ENCODE assay signal across 17 cellular contexts in the genomic region with DNA sequence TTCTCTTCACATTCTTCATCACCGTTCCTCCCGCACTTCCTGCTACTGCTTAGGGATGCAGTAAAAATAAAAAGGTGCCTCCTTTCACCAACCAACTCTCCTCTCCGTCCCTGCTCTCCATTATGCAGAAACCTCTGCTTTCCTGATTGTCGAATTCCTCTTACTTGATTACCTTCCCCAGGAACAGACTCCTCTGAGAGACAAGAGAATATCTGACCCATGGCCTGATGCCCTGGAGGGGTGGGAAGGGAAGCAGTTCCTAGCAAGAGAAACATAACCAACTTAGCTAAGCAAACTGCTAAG.
DNase-seq lines count a peak whose midpoint lies in the region; ATAC-seq, FAIRE-seq and TF ChIP-seq lines count a peak whose summit lies in the region.
"Had no signal": no experiment of that assay in that cellular context is flagged by ENCODE, and none has a peak within 500 bp of the region (broad histone marks: within the 10 kb centered on the region; RNA-seq: fewer than 3 reads in every experiment).

No MANE protein-coding gene starts in this region.

- H2BK15ac ChIP-seq in H1 (ENCODE audit: low read length): no peak overlapping the region

- H3K36me3 Mint-ChIP-seq in MCF 10A (ENCODE audit: insufficient read depth, unreplicated experiment) (no peaks in the 10 kb centered on the region), neural crest cell (ENCODE audit: low read depth) (no peaks in the 10 kb centered on the region)

- no peak overlapping the region for H2AFZ ChIP-seq in H1 (ENCODE audit: low read length)

- TF ChIP-seq POLR2A in breast epithelium (IDR thresholded peaks at IDR 0.05): no peak
- no peak for TF ChIP-seq POLR2A in H1 (IDR thresholded peaks at IDR 0.05; ENCODE audit: control extremely low read depth in 1 of 2, low read depth in 2 of 2, low read length in 2 of 2)
- no peak for TF ChIP-seq POLR2A in gastroesophageal sphincter (IDR thresholded peaks at IDR 0.05)

- H3K36me3 ChIP-seq in breast epithelium (no peaks in the 10 kb centered on the region), H1 (ENCODE audit: control insufficient read depth in 2 of 4, insufficient read depth in 4 of 4, low read length in 3 of 4) (no peaks in the 10 kb centered on the region), gastroesophageal sphincter (no peaks in the 10 kb centered on the region), mucosa of descending colon (ENCODE audit: low read depth) (no peaks in the 10 kb centered on the region)
- H3K36me3 ChIP-seq: HAP-1 had no signal

- intact Hi-C loops in breast epithelium (cut with DNase I; ENCODE audit: low total_unique reads): no loop called here
- intact Hi-C loops in MCF 10A (cut with micrococcal nuclease): no loop called here
- intact Hi-C loops in mucosa of descending colon (cut with DNase I, micrococcal nuclease): no loop called here

- H4K8ac ChIP-seq in H1 (ENCODE audit: extremely low read depth, insufficient read depth, low read length): no peak overlapping the region

- TF ChIP-seq RAD21 in H1 (IDR thresholded peaks at IDR 0.05 in 1 of 2, conservative IDR thresholded peaks at IDR 0.05 in 1 of 2; ENCODE audit: low read depth in 2 of 2, low read length in 2 of 2): no peak

- WGBS in H1 (ENCODE audit: extremely low coverage in 1 of 2, insufficient coverage in 1 of 2, insufficient read length in 1 of 2, insufficient replicate concordance in 2 of 2, low coverage in 1 of 2, low lambda C conversion rate in 2 of 2, missing lambda C conversion rate in 1 of 2), 2 experiments: 62% methylated on average over 4 of the region's 4 CpGs; no CpG with 5 or more reads in 1 of the 2 experiments
- WGBS in gastroesophageal sphincter (ENCODE audit: low coverage in 1 of 2), 2 donors: 60 to 85% methylated on average over 4 of the region's 4 CpGs

- no peak overlapping the region for H3K14ac ChIP-seq in H1 (ENCODE audit: insufficient read length)

- no peaks in the 10 kb centered on the region for H3K9me3 Mint-ChIP-seq in MCF 10A (ENCODE audit: unreplicated experiment)
- H3K9me3 Mint-ChIP-seq in neural crest cell: peaks cover 9% of the 10 kb centered on the region
- no peaks in the 10 kb centered on the region for H3K9me3 Mint-ChIP-seq in stimulated activated naive CD8-positive, alpha-beta T cell treated with anti-CD3 and anti-CD28 coated beads, Interleukin-15, amount 100 ng/mL, for 72 hours

- peak overlapping the region; percentile 96 for H2BK12ac ChIP-seq in H1 (ENCODE audit: low read depth, low read length)

- no peaks in the 10 kb centered on the region for H4K20me1 ChIP-seq in H1 (replicated peaks in 1 of 2; ENCODE audit: control insufficient read depth in 1 of 2, insufficient read depth in 2 of 2, low read length in 2 of 2)

- DNase-seq in breast epithelium (ENCODE audit: low spot score in 2 of 2) (peak in 1 of 2 donors; percentile 15), MCF 10A (ENCODE audit: unreplicated experiment) (no peak), H1 (ENCODE audit: low read depth in 1 of 2, low spot score in 2 of 2) (peak in 1 of 2 experiments; percentile 44), neural crest cell (ENCODE audit: low read depth, low spot score) (no peak), mucosa of descending colon (no peak)
- DNase-seq in stimulated activated naive CD8-positive, alpha-beta T cell treated with anti-CD3 and anti-CD28 coated beads, Interleukin-15, amount 100 ng/mL, for 72 hours: no peak
- DNase-seq: DMS153; NCI-H146; NCI-H2081 treated with DMSO at 0.1 percent for 48 hours; NCI-H226; NCI-H69; NK-92 treated with Interleukin-12 subunit alpha and Interleukin-12 subunit beta, amount 100 ng/mL, for 24 hours; OCI-M1 had no signal

- no TSS peak for BruUV-seq in MCF 10A (replicated peaks; lab: Mats Ljungman, UMichigan)

- H3K18ac ChIP-seq in H1 (ENCODE audit: extremely low read depth, low read length): peak overlapping the region; percentile 60

- H3K4me3 Mint-ChIP-seq in MCF 10A (ENCODE audit: unreplicated experiment) (no peak overlapping the region), neural crest cell (no peak overlapping the region)
- no peak overlapping the region for H3K4me3 Mint-ChIP-seq in stimulated activated naive CD8-positive, alpha-beta T cell treated with anti-CD3 and anti-CD28 coated beads, Interleukin-15, amount 100 ng/mL, for 72 hours
- H3K4me3 Mint-ChIP-seq: IgD-negative memory B cell had no signal

- H2BK120ac ChIP-seq in H1 (replicated peaks; ENCODE audit: low read depth, low read length): peak overlapping the region; percentile 73

- no peaks in the 10 kb centered on the region for H3K79me2 ChIP-seq in H1 (ENCODE audit: control insufficient read depth in 1 of 2, insufficient read depth in 2 of 2, low read length in 2 of 2)

- POLR2A ChIA-PET in MCF 10A (lab: Yijun Ruan, JAX) (interaction anchor here (0.7 kb wide), 1 partner anchor 9 kb away, joined by 3 read pairs; no protein-coding TSS in a partner anchor), H1 (lab: Charles Lee; ENCODE audit: partially characterized antibody) (interaction anchor here (1.1 to 2.4 kb wide), 3 partner anchors 20 to 23 kb away, joined by 3 to 10 read pairs (median 7); no protein-coding TSS in a partner anchor)

- no peak overlapping the region for H3K56ac ChIP-seq in H1 (replicated peaks; ENCODE audit: insufficient read length, low read depth, low read length)

- H3K4me1 Mint-ChIP-seq in MCF 10A (ENCODE audit: insufficient read depth, unreplicated experiment) (peaks cover 12% of the 10 kb centered on the region), neural crest cell (peaks cover 36% of the 10 kb centered on the region)
- H3K4me1 Mint-ChIP-seq in stimulated activated naive CD8-positive, alpha-beta T cell treated with anti-CD3 and anti-CD28 coated beads, Interleukin-15, amount 100 ng/mL, for 72 hours: no peaks in the 10 kb centered on the region

- H3K9me3 ChIP-seq in breast epithelium: no peaks in the 10 kb centered on the region
- peaks cover 3 to 4% of the 10 kb centered on the region in 2 experiments; a peak in 1 of 4 replicates for H3K9me3 ChIP-seq in H1 (ENCODE audit: insufficient read depth in 2 of 2, low read depth in 1 of 2, low read length in 1 of 2)
- H3K9me3 ChIP-seq in gastroesophageal sphincter: peaks cover 0 to 8% (median 0%) of the 10 kb centered on the region in 3 donors
- H3K9me3 ChIP-seq in mucosa of descending colon: no peaks in the 10 kb centered on the region
- H3K9me3 ChIP-seq: HAP-1 had no signal

- peak overlapping the region; percentile 73 to 81 for H3K27ac ChIP-seq in breast epithelium
- no peak overlapping the region for H3K27ac ChIP-seq in H1 (ENCODE audit: low read depth, low read length)
- no peak overlapping the region for H3K27ac ChIP-seq in gastroesophageal sphincter

- H3K4ac ChIP-seq in H1 (replicated peaks; ENCODE audit: insufficient read length, low read depth, low read length): no peak overlapping the region

- H2AK5ac ChIP-seq in H1 (ENCODE audit: low read depth, low read length): no peak overlapping the region; the same call in 1 of the 2 replicates

- H3K4me3 ChIP-seq in breast epithelium (no peak overlapping the region), H1 (ENCODE audit: extremely low read depth in 1 of 4, insufficient read depth in 2 of 4, low read depth in 3 of 4, low read length in 4 of 4) (no peak overlapping the region), gastroesophageal sphincter (no peak overlapping the region), mucosa of descending colon (no peak overlapping the region)
- H3K4me3 ChIP-seq: HAP-1 had no signal

- no peak overlapping the region for H3K23ac ChIP-seq in H1 (ENCODE audit: insufficient read length)

- H3K27ac Mint-ChIP-seq in MCF 10A (ENCODE audit: low read depth, unreplicated experiment) (no peak overlapping the region), neural crest cell (ENCODE audit: unreplicated experiment) (peak overlapping the region; percentile 78)
- H3K27ac Mint-ChIP-seq in stimulated activated naive CD8-positive, alpha-beta T cell treated with anti-CD3 and anti-CD28 coated beads, Interleukin-15, amount 100 ng/mL, for 72 hours: no peak overlapping the region
- H3K27ac Mint-ChIP-seq: IgD-negative memory B cell had no signal

- H4K91ac ChIP-seq in H1 (replicated peaks; ENCODE audit: insufficient read length, low read length): peak overlapping the region; percentile 79

- no peak for FAIRE-seq in H1 (lab: Jason Lieb, UNC)

- H2BK5ac ChIP-seq in H1 (ENCODE audit: low read depth, low read length): 0 out of 2 replicates have a peak overlapping the region, but pooled peaks have one; percentile 80

- no peak overlapping the region for H4K5ac ChIP-seq in H1 (ENCODE audit: insufficient read length, low read depth, low read length)

- no peaks in the 10 kb centered on the region for H3K79me1 ChIP-seq in H1 (ENCODE audit: low read depth, low read length)

- ATAC-seq in stimulated activated naive CD8-positive, alpha-beta T cell treated with anti-CD3 and anti-CD28 coated beads, Interleukin-15, amount 100 ng/mL, for 72 hours: no peak
- ATAC-seq in HG02981 (IDR thresholded peaks at IDR 0.05; ENCODE audit: unreplicated experiment): no peak
- ATAC-seq in gastroesophageal sphincter: no peak
- no peak for ATAC-seq in mucosa of descending colon

- H3K27me3 Mint-ChIP-seq in MCF 10A (ENCODE audit: insufficient read depth, unreplicated experiment): no peaks in the 10 kb centered on the region
- peaks cover 5% of the 10 kb centered on the region for H3K27me3 Mint-ChIP-seq in neural crest cell (ENCODE audit: low read depth)
- peaks cover 16% of the 10 kb centered on the region for H3K27me3 Mint-ChIP-seq in stimulated activated naive CD8-positive, alpha-beta T cell treated with anti-CD3 and anti-CD28 coated beads, Interleukin-15, amount 100 ng/mL, for 72 hours

- TF ChIP-seq EP300 in H1 (IDR thresholded peaks at IDR 0.05; ENCODE audit: borderline replicate concordance in 1 of 2, low read depth in 2 of 2, low read length in 2 of 2): no peak
- TF ChIP-seq EP300 in gastroesophageal sphincter (IDR thresholded peaks at IDR 0.05): no peak

- no peaks in the 10 kb centered on the region; the same call in 1 of the 2 replicates for H3K23me2 ChIP-seq in H1 (ENCODE audit: low read depth, low read length)

- TF ChIP-seq CTCF in breast epithelium (IDR thresholded peaks at IDR 0.05): no peak
- TF ChIP-seq CTCF in MCF 10A (IDR thresholded peaks at IDR 0.05; ENCODE audit: unreplicated experiment): no peak
- no peak for TF ChIP-seq CTCF in H1 (IDR thresholded peaks at IDR 0.05; ENCODE audit: control extremely low read depth in 1 of 3, insufficient read depth in 1 of 3, low read depth in 1 of 3, low read length in 3 of 3)
- TF ChIP-seq CTCF in neural crest cell (conservative IDR thresholded peaks at IDR 0.05): no peak
- TF ChIP-seq CTCF in gastroesophageal sphincter (IDR thresholded peaks at IDR 0.05): no peak
- no peak for TF ChIP-seq CTCF in mucosa of descending colon (IDR thresholded peaks at IDR 0.05)

- peak overlapping the region; percentile 95; the same call in 1 of the 2 replicates for H2BK20ac ChIP-seq in H1 (ENCODE audit: low read length)

- H3K9ac ChIP-seq in H1 (replicated peaks in 1 of 4; ENCODE audit: extremely low read depth in 1 of 4, low read depth in 3 of 4, low read length in 3 of 4): no peak overlapping the region

- CTCF ChIA-PET in MCF 10A (lab: Yijun Ruan, JAX): no interaction called here
- CTCF ChIA-PET in H1 (lab: Charles Lee; ENCODE audit: partially characterized antibody): interaction anchor here (0.7 to 1.5 kb wide), 3 partner anchors 9 to 56 kb away, joined by 3 to 4 read pairs (median 4); no protein-coding TSS in a partner anchor

- H3K27me3 ChIP-seq in breast epithelium: no peaks in the 10 kb centered on the region
- no peaks in the 10 kb centered on the region; a peak in 2 of 7 replicates for H3K27me3 ChIP-seq in H1 (replicated peaks in 1 of 4; ENCODE audit: control insufficient read depth in 3 of 4, extremely low read depth in 1 of 4, insufficient read depth in 3 of 4, low read length in 3 of 4)
- peaks cover 36% of the 10 kb centered on the region for H3K27me3 ChIP-seq in gastroesophageal sphincter

- H3K4me1 ChIP-seq in breast epithelium (peaks cover 0 to 2% of the 10 kb centered on the region in 2 donors), H1 (replicated peaks in 1 of 4; ENCODE audit: control insufficient read depth in 3 of 4, insufficient read depth in 4 of 4, low read length in 3 of 4) (peaks cover 15 to 36% (median 22%) of the 10 kb centered on the region in 4 experiments), gastroesophageal sphincter (peaks cover 0 to 1% (median 0%) of the 10 kb centered on the region in 3 donors), mucosa of descending colon (ENCODE audit: low read depth) (peaks cover 2% of the 10 kb centered on the region)

- H3K4me2 ChIP-seq in H1 (ENCODE audit: insufficient read depth in 1 of 2, low read depth in 2 of 2, low read length in 2 of 2): peak overlapping the region in 1 of 2 experiments; percentile 61; a peak in 1 of 4 replicates

Comparison
In these comparisons a context has a peak if more than half of its experiments do, and no peak if none do; other contexts are left out.
1. H3K27ac ChIP-seq: peak in breast epithelium (2 of 2); none in H1 (single experiment) and gastroesophageal sphincter (0 of 4).